8 cellular contexts compared by ENCODE assay signal in the genomic region with DNA sequence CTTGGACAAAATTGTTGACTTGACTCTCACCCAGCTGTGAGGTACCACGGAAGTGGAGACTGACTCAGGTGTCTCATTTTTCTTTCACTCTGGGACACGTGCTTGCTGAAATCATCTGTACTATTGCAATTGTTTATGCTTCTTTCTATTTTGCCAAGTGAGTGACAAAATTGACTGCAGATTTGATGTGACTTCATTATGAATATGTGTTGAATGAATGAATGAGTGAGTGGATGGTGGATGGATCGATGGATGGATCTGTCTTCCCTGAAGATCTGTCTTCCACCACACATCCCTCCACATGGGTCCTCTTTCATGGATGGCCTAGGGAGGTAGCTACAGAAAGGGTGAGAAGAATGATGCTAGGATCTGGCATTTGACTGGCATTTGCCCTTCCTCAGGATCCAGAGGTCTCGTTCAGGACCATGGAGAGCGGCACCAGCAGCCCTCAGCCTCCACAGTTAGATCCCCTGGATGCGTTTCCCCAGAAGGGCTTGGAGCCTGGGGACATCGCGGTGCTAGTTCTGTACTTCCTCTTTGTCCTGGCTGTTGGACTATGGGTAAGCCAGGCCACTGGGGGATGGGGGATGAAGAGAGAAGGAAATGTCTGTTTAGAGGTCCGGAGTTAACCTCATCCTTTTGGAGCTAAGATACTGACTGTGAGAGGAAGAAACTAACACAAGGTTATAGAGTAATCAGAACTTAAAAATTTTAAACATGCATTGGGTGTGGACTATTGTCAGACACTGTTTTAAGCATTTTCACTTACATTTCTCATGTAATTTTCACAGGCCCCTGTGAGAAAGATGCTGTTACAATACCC. TPM values are rescaled to one million over a fixed set of nuclear protein-coding genes. Genes with fewer than 3 reads are reported as not detected.
DNase-seq lines count a peak whose midpoint lies in the region; ATAC-seq lines count a peak whose summit lies in the region.

No MANE protein-coding gene starts in this region.

- peak; percentile 58 for DNase-seq in COLO829 (ENCODE audit: low spot score)
- DNase-seq in M059J (ENCODE audit: low read depth) = peak; percentile 65
- DNase-seq in activated CD8-positive, alpha-beta memory T cell treated with anti-CD3 and anti-CD28 coated beads for 24 hours = peak; percentile 71
- peak; percentile 56 for DNase-seq in fibroblast of peridontal ligament (ENCODE audit: extremely low read depth)
- peak; percentile 35 for DNase-seq in renal cortical epithelial cell (ENCODE audit: low read depth)
- no peak for DNase-seq in NK-92 (lab: John Stamatoyannopoulos, UW; ENCODE audit: unreplicated experiment)

- ATAC-seq in GM19324 (IDR thresholded peaks at IDR 0.05; ENCODE audit: low FRiP score, unreplicated experiment) = no peak
- ATAC-seq in HG03565 (IDR thresholded peaks at IDR 0.05; ENCODE audit: unreplicated experiment) = no peak

RNA-seq across cellular contexts. Expression of gene SLC5A11, which starts 12.7 kb away (rescaled TPM):
- total RNA-seq in M059J (2014; rRNA removed; shearing (Covaris generic)) = not detected in 2 replicates
- total RNA-seq in renal cortical epithelial cell = not detected in 2 replicates
